ENCODE assay signal across 1 cellular context in genomic region chr2:8574196-8575010, GRCh38.
TF ChIP-seq lines count a peak whose summit lies in the region.

No MANE protein-coding gene starts in this region.

TF ChIP-seq in HepG2, 621 proteins besides CTCF, POLR2A, EP300 and RAD21 (continued from another document and continues in another):
- TF ChIP-seq HNF1B (CRISPR knock-in tag; IDR thresholded peaks at IDR 0.05): peak; percentile 70
- peak; percentile 49 for TF ChIP-seq ZNF263 (CRISPR knock-in tag; IDR thresholded peaks at IDR 0.05)
- peak; percentile 69; the same call in 1 of the 2 replicates for TF ChIP-seq ZNF710 (CRISPR knock-in tag; IDR thresholded peaks at IDR 0.05; ENCODE audit: borderline replicate concordance)
- TF ChIP-seq FIP1L1 (IDR thresholded peaks at IDR 0.05; ENCODE audit: borderline replicate concordance, insufficient read depth, low read depth, low read length): no peak
- peak; percentile 81; the same call in 1 of the 2 replicates for TF ChIP-seq BRD4 (CRISPR knock-in tag; IDR thresholded peaks at IDR 0.05)
- TF ChIP-seq MTF2 (CRISPR knock-in tag; IDR thresholded peaks at IDR 0.05; ENCODE audit: borderline replicate concordance): no peak
- peak; percentile 63 for TF ChIP-seq FOXA3 (CRISPR knock-in tag; IDR thresholded peaks at IDR 0.05)
- no peak for TF ChIP-seq ZNF598 (CRISPR knock-in tag; IDR thresholded peaks at IDR 0.05; ENCODE audit: borderline replicate concordance)
- TF ChIP-seq RXRA (CRISPR knock-in tag; IDR thresholded peaks at IDR 0.05): peak; percentile 97
- no peak for TF ChIP-seq GPBP1L1 (CRISPR knock-in tag; IDR thresholded peaks at IDR 0.05)
- peak; percentile 80; the same call in 1 of the 2 replicates for TF ChIP-seq ZNF709 (CRISPR knock-in tag; IDR thresholded peaks at IDR 0.05)
- no peak; the same call in 1 of the 2 replicates for TF ChIP-seq ZNF264 (CRISPR knock-in tag; IDR thresholded peaks at IDR 0.05)
- peak; percentile 20; the same call in 1 of the 2 replicates for TF ChIP-seq SIX1 (CRISPR knock-in tag; IDR thresholded peaks at IDR 0.05; ENCODE audit: borderline replicate concordance)
- peak; percentile 77 for TF ChIP-seq ZNF407 (CRISPR knock-in tag; IDR thresholded peaks at IDR 0.05; ENCODE audit: not compliant biosample characterization)
- TF ChIP-seq XRCC5 (optimal IDR thresholded peaks at IDR 0.05; ENCODE audit: low read length): peak; percentile 59
- no peak for TF ChIP-seq ZBTB37 (CRISPR knock-in tag; IDR thresholded peaks at IDR 0.05)
- no peak; the same call in 1 of the 2 replicates for TF ChIP-seq STAG1 (CRISPR knock-in tag; IDR thresholded peaks at IDR 0.05)
- TF ChIP-seq GABPB1 (CRISPR knock-in tag; IDR thresholded peaks at IDR 0.05): peak; percentile 60
- TF ChIP-seq ZNF567 (CRISPR knock-in tag; IDR thresholded peaks at IDR 0.05; ENCODE audit: borderline replicate concordance): 0 out of 2 replicates have a peak, but pooled peaks have one; percentile 23
- no peak for TF ChIP-seq ZNF326 (CRISPR knock-in tag; IDR thresholded peaks at IDR 0.05; ENCODE audit: borderline replicate concordance)
- TF ChIP-seq ZNF510 (CRISPR knock-in tag; IDR thresholded peaks at IDR 0.05; ENCODE audit: low read depth): peak; percentile 46; the same call in 1 of the 2 replicates
- TF ChIP-seq TOE1 (CRISPR knock-in tag; IDR thresholded peaks at IDR 0.05): peak; percentile 72; the same call in 1 of the 2 replicates
- TF ChIP-seq RFX3 (CRISPR knock-in tag; IDR thresholded peaks at IDR 0.05): no peak
- peak; percentile 73 for TF ChIP-seq SALL2 (CRISPR knock-in tag; IDR thresholded peaks at IDR 0.05)
- TF ChIP-seq ZNF724P (CRISPR knock-in tag; IDR thresholded peaks at IDR 0.05; ENCODE audit: borderline replicate concordance): 0 out of 2 replicates have a peak, but pooled peaks have one; percentile 47
- no peak for TF ChIP-seq ZNF800 (CRISPR knock-in tag; IDR thresholded peaks at IDR 0.05)
- TF ChIP-seq KAT8 (CRISPR knock-in tag; IDR thresholded peaks at IDR 0.05): peak; percentile 82
- TF ChIP-seq HOMEZ (CRISPR knock-in tag; IDR thresholded peaks at IDR 0.05; ENCODE audit: low read depth): peak; percentile 41
- TF ChIP-seq AFF4 (CRISPR knock-in tag; IDR thresholded peaks at IDR 0.05): no peak
- no peak for TF ChIP-seq ZNF773 (CRISPR knock-in tag; IDR thresholded peaks at IDR 0.05; ENCODE audit: borderline replicate concordance)
- no peak for TF ChIP-seq ZNF256 (CRISPR knock-in tag; conservative IDR thresholded peaks at IDR 0.05)
- no peak; the same call in 1 of the 2 replicates for TF ChIP-seq NCOA1 (CRISPR knock-in tag; IDR thresholded peaks at IDR 0.05)
- TF ChIP-seq ZNF546 (CRISPR knock-in tag; conservative IDR thresholded peaks at IDR 0.05): no peak; the same call in 1 of the 2 replicates
- TF ChIP-seq CHD4 (IDR thresholded peaks at IDR 0.05; ENCODE audit: borderline replicate concordance, low read length): no peak; the same call in 1 of the 2 replicates
- peak; percentile 47 for TF ChIP-seq REPIN1 (CRISPR knock-in tag; IDR thresholded peaks at IDR 0.05; ENCODE audit: borderline replicate concordance, low read depth)
